Comparison of ENCODE assay signal across 1 cellular context in the genomic region with DNA sequence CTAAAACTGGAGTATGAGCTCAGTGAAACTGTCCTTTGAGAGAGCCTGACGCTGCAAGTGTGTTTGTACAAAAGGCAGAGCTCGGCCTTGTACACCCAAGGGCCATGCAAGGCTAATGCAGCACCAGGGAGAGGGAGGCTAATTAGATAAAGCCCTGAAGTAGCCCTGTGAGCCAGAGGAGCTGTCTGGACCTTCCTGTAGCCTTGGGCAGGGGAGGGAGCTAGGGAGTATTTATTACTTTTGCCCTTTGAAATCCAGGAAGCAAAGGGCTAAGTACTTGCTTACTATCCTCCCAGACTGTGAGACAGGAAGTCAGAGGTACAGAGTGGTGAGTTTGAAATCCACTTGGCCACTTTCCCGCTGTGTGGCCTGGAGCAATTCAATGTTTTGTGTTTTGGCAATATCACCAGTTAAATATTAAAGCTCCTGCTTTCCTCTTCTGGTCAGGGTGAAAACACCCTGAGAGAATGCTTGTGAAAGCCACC.
TF ChIP-seq lines count a peak whose summit lies in the region.

No MANE protein-coding gene starts in this region.

TF ChIP-seq in HepG2, 621 proteins besides CTCF, POLR2A, EP300 and RAD21 (continued from another document):
- TF ChIP-seq, protein P1, sequence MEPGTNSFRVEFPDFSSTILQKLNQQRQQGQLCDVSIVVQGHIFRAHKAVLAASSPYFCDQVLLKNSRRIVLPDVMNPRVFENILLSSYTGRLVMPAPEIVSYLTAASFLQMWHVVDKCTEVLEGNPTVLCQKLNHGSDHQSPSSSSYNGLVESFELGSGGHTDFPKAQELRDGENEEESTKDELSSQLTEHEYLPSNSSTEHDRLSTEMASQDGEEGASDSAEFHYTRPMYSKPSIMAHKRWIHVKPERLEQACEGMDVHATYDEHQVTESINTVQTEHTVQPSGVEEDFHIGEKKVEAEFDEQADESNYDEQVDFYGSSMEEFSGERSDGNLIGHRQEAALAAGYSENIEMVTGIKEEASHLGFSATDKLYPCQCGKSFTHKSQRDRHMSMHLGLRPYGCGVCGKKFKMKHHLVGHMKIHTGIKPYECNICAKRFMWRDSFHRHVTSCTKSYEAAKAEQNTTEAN (CRISPR knock-in tag; conservative IDR thresholded peaks at IDR 0.05) = peak; percentile 19; the same call in 1 of the 2 replicates
- TF ChIP-seq SRSF9 (IDR thresholded peaks at IDR 0.05; ENCODE audit: borderline replicate concordance, insufficient read depth, low read depth, low read length, poor library complexity, severe bottlenecking) (no peak), ZFP36L1 (CRISPR knock-in tag; IDR thresholded peaks at IDR 0.05) (no peak)
